Comparison of ENCODE assay signal across 11 cellular contexts in genomic region chr3:46978381-46978780, GRCh38. TPM values are rescaled to one million over a fixed set of nuclear protein-coding genes. Genes with fewer than 3 reads are reported as not detected.
DNase-seq lines count a peak whose midpoint lies in the region; ATAC-seq and TF ChIP-seq lines count a peak whose summit lies in the region.
"Had no signal": no experiment of that assay in that cellular context is flagged by ENCODE, and none has a peak within 500 bp of the region (broad histone marks: within the 10 kb centered on the region; RNA-seq: fewer than 3 reads in every experiment).

No MANE protein-coding gene starts in this region.

- intact Hi-C loops in Right ventricle myocardium inferior (cut with DNase I) (no loop called here), psoas muscle (cut with DNase I) (loop anchor here in 1 of 2 donors (5.0 kb wide), 1 partner anchor 51 kb away; no protein-coding TSS in a partner anchor)

- DNase-seq in GM12865 (ENCODE audit: low read depth), result no peak
- DNase-seq in SJCRH30, result no peak
- peak; percentile 4 for DNase-seq in Right ventricle myocardium inferior (ENCODE audit: missing footprints)
- peak in 1 of 2 donors; percentile 44 for DNase-seq in psoas muscle
- DNase-seq in NCI-H2171 treated with DMSO at 0.1 percent for 48 hours (lab: John Stamatoyannopoulos, UW), result no peak
- no peak for DNase-seq in NCI-H2029 (lab: John Stamatoyannopoulos, UW)
- DNase-seq: hypothalamus, NCI-H526 treated with DMSO at 0.1 percent for 48 hours, WERI-Rb-1 had no signal

- H3K27ac ChIP-seq in SJCRH30 (peak overlapping the region; percentile 63), psoas muscle (peak overlapping the region; percentile 93)

- no peaks in the 10 kb centered on the region for H3K27me3 ChIP-seq in SJCRH30
- H3K27me3 ChIP-seq in psoas muscle (ENCODE audit: insufficient read depth in 3 of 3, low read length in 2 of 3), result no peaks in the 10 kb centered on the region

- peak overlapping the region; percentile 80 for H3K4me3 ChIP-seq in GM12865 (ENCODE audit: low read depth, low read length)
- H3K4me3 ChIP-seq in SJCRH30, result peak overlapping the region; percentile 77
- H3K4me3 ChIP-seq in psoas muscle, result peak overlapping the region; percentile 75

- no peak for TF ChIP-seq CTCF in GM12865 (IDR thresholded peaks at IDR 0.05; ENCODE audit: insufficient read depth, low read depth, low read length, missing control alignments)
- TF ChIP-seq CTCF in psoas muscle (IDR thresholded peaks at IDR 0.05), result no peak

- ATAC-seq in Right ventricle myocardium inferior (no peak), psoas muscle (no peak), HG03442 (IDR thresholded peaks at IDR 0.05; ENCODE audit: unreplicated experiment) (no peak), HG03521 (IDR thresholded peaks at IDR 0.05; ENCODE audit: unreplicated experiment) (no peak)

- WGBS in psoas muscle, 3 donors, result 73 to 91% (median 78%) methylated on average over 8 to 9 of the region's 9 CpGs

- H3K36me3 ChIP-seq in SJCRH30, result no peaks in the 10 kb centered on the region; the same call in 1 of the 2 replicates
- H3K36me3 ChIP-seq in psoas muscle (ENCODE audit: insufficient read depth in 1 of 2, low read depth in 1 of 2), result no peaks in the 10 kb centered on the region

- peaks cover 3% of the 10 kb centered on the region; the same call in 1 of the 2 replicates for H3K4me1 ChIP-seq in SJCRH30
- H3K4me1 ChIP-seq in psoas muscle, result peaks cover 27% of the 10 kb centered on the region

- no peaks in the 10 kb centered on the region for H3K9me3 ChIP-seq in SJCRH30 (replicated peaks)
- H3K9me3 ChIP-seq in psoas muscle, result no peaks in the 10 kb centered on the region

RNA-seq across cellular contexts. Expression of gene NBEAL2, which starts 1.1 kb away (rescaled TPM):
- total RNA-seq in SJCRH30 (2014; rRNA removed; shearing (Covaris generic)), result 0.28 and 0.95 TPM in 2 replicates
- total RNA-seq in Right ventricle myocardium inferior, result 14.5 TPM
- total RNA-seq in psoas muscle, result 10 to 100 TPM in 1 of 4 donors, 1 to 10 TPM in 3; 7.3 to 11.2 (median 7.7) TPM
- 10 to 100 TPM in 1 of 3 donors, 1 to 10 TPM in 2; 5.4 to 13.0 (median 6.4) TPM for polyA plus RNA-seq in psoas muscle

RNA-seq across cellular contexts. Expression of gene CCDC12, which starts 1.8 kb away (rescaled TPM):
- total RNA-seq in SJCRH30 (2014; rRNA removed; shearing (Covaris generic)), result 30.1 and 37.8 TPM in 2 replicates
- total RNA-seq in Right ventricle myocardium inferior (26.3 TPM), psoas muscle (10 to 100 TPM; 25.1 to 36.4 (median 34.9) TPM)
- 10 to 100 TPM; 47.0 to 69.8 (median 55.5) TPM for polyA plus RNA-seq in psoas muscle
